In genomic region chr4:96093563-96093962, GRCh38 we compare ENCODE assay signal across 21 cellular contexts.
DNase-seq lines count a peak whose midpoint lies in the region; ATAC-seq and FAIRE-seq lines count a peak whose summit lies in the region.
"Had no signal": no experiment of that assay in that cellular context is flagged by ENCODE, and none has a peak within 500 bp of the region (broad histone marks: within the 10 kb centered on the region; RNA-seq: fewer than 3 reads in every experiment).

No MANE protein-coding gene starts in this region.

- ATAC-seq in GM18498 (IDR thresholded peaks at IDR 0.05; ENCODE audit: unreplicated experiment), result peak; percentile 59
- peak; percentile 67 for ATAC-seq in GM21619 (IDR thresholded peaks at IDR 0.05; ENCODE audit: unreplicated experiment)
- peak; percentile 49 for ATAC-seq in HG03175 (IDR thresholded peaks at IDR 0.05; ENCODE audit: unreplicated experiment)

- DNase-seq in activated CD8-positive, alpha-beta memory T cell treated with anti-CD3 and anti-CD28 coated beads for 24 hours, result no peak
- no peak for DNase-seq in stimulated activated CD4-positive, alpha-beta T cell treated with anti-CD3 and anti-CD28 coated beads, Interleukin-4, amount 100 ng/mL, for 4 hours
- no peak for DNase-seq in activated T-helper 1 cell treated with anti-CD3 and anti-CD28 coated beads, Interleukin-12 subunit alpha, Interleukin-12 subunit beta, Interleukin-2, Interleukin-4 antibody, amounts not matched to agents 30 ng/mL and 10 ng/mL and 1 ng/mL, durations not matched to agents 14 hours and 24 hours and 36 hours (ENCODE audit: low spot score)
- no peak for DNase-seq in NCI-H187 (lab: John Stamatoyannopoulos, UW)
- DNase-seq: GM23248; KBM-7; NCI-H1048; NCI-H146; NCI-H345; NCI-H526 treated with DMSO at 0.1 percent for 48 hours; NK-92 treated with Interleukin-12 subunit alpha and Interleukin-12 subunit beta, amount 100 ng/mL, for 24 hours; OCI-M1; RPMI8226; SJCRH30; SW 1271 had no signal

- peak; percentile 17 for FAIRE-seq in islet of Langerhans (lab: Jason Lieb, UNC)
- FAIRE-seq: A204.1, GM18507 had no signal

- H3K36me3 Mint-ChIP-seq in activated T-helper 1 cell treated with anti-CD3 and anti-CD28 coated beads, Interleukin-12 subunit alpha, Interleukin-12 subunit beta, Interleukin-2, Interleukin-4 antibody, amounts not matched to agents 30 ng/mL and 10 ng/mL and 1 ng/mL, durations not matched to agents 14 hours and 24 hours and 36 hours (ENCODE audit: low read depth), result no peaks in the 10 kb centered on the region

- no peaks in the 10 kb centered on the region for H3K4me1 Mint-ChIP-seq in activated T-helper 1 cell treated with anti-CD3 and anti-CD28 coated beads, Interleukin-12 subunit alpha, Interleukin-12 subunit beta, Interleukin-2, Interleukin-4 antibody, amounts not matched to agents 30 ng/mL and 10 ng/mL and 1 ng/mL, durations not matched to agents 14 hours and 24 hours and 36 hours (ENCODE audit: low read depth)

- no peaks in the 10 kb centered on the region for H3K9me3 Mint-ChIP-seq in activated T-helper 1 cell treated with anti-CD3 and anti-CD28 coated beads, Interleukin-12 subunit alpha, Interleukin-12 subunit beta, Interleukin-2, Interleukin-4 antibody, amounts not matched to agents 30 ng/mL and 10 ng/mL and 1 ng/mL, durations not matched to agents 14 hours and 24 hours and 36 hours

- no peak overlapping the region for H3K4me3 Mint-ChIP-seq in activated T-helper 1 cell treated with anti-CD3 and anti-CD28 coated beads, Interleukin-12 subunit alpha, Interleukin-12 subunit beta, Interleukin-2, Interleukin-4 antibody, amounts not matched to agents 30 ng/mL and 10 ng/mL and 1 ng/mL, durations not matched to agents 14 hours and 24 hours and 36 hours

- intact Hi-C loops in activated T-helper 1 cell treated with anti-CD3 and anti-CD28 coated beads, Interleukin-12 subunit alpha, Interleukin-12 subunit beta, Interleukin-2, Interleukin-4 antibody, amounts not matched to agents 30 ng/mL and 10 ng/mL and 1 ng/mL, durations not matched to agents 14 hours and 24 hours and 36 hours (cut with micrococcal nuclease), result no loop called here

- H3K27me3 Mint-ChIP-seq in activated T-helper 1 cell treated with anti-CD3 and anti-CD28 coated beads, Interleukin-12 subunit alpha, Interleukin-12 subunit beta, Interleukin-2, Interleukin-4 antibody, amounts not matched to agents 30 ng/mL and 10 ng/mL and 1 ng/mL, durations not matched to agents 14 hours and 24 hours and 36 hours (ENCODE audit: insufficient read depth), result no peaks in the 10 kb centered on the region

- H3K27ac Mint-ChIP-seq in activated T-helper 1 cell treated with anti-CD3 and anti-CD28 coated beads, Interleukin-12 subunit alpha, Interleukin-12 subunit beta, Interleukin-2, Interleukin-4 antibody, amounts not matched to agents 30 ng/mL and 10 ng/mL and 1 ng/mL, durations not matched to agents 14 hours and 24 hours and 36 hours, result no peak overlapping the region
